ENCODE assay signal across 8 cellular contexts in genomic region chr19:12965017-12965811, GRCh38. TPM values are rescaled to one million over a fixed set of nuclear protein-coding genes. Genes with fewer than 3 reads are reported as not detected.
DNase-seq lines count a peak whose midpoint lies in the region; ATAC-seq, FAIRE-seq and TF ChIP-seq lines count a peak whose summit lies in the region.

No MANE protein-coding gene starts in this region.

- H3K27me3 ChIP-seq in HL-60 (ENCODE audit: insufficient read depth, poor library complexity, severe bottlenecking), result no peaks in the 10 kb centered on the region

- peaks cover 7% of the 10 kb centered on the region for H3K27me3 Mint-ChIP-seq in endothelial cell (ENCODE audit: unreplicated experiment)

- peak; percentile 78 for FAIRE-seq in GM12891 (lab: Jason Lieb, UNC)

- H3K36me3 Mint-ChIP-seq in endothelial cell (ENCODE audit: low read depth, unreplicated experiment), result peaks cover under 1% of the 10 kb centered on the region

- DNase-seq in GM12891 (ENCODE audit: insufficient read length, low spot score), result peak; percentile 84
- DNase-seq in HL-60 (ENCODE audit: low read depth in 1 of 2, low spot score in 1 of 2), result peak in 1 of 2 experiments; percentile 87
- DNase-seq in NOMO-1 (lab: John Stamatoyannopoulos, UW; ENCODE audit: unreplicated experiment in 2 of 2), result peak; percentile 55 to 73
- peak; percentile 69 to 83 (median 71) for DNase-seq in activated CD8-positive, alpha-beta memory T cell treated with anti-CD3 and anti-CD28 coated beads for 48 hours (ENCODE audit: low read depth in 2 of 3, low spot score in 2 of 3)
- DNase-seq in endothelial cell (ENCODE audit: low spot score), result peak; percentile 91
- DNase-seq in middle frontal gyrus (ENCODE audit: extremely low spot score, low spot score), result peak; percentile 40
- peak; percentile 70 to 76 for DNase-seq in stimulated activated CD8-positive, alpha-beta memory T cell treated with anti-CD3 and anti-CD28 coated beads, Interleukin-15, amount 100 ng/mL, for 48 hours (ENCODE audit: low read depth in 2 of 2)

- TF ChIP-seq POLR2A in GM12891 (IDR thresholded peaks at IDR 0.05; ENCODE audit: low read depth, low read length), result no peak

- H3K27ac Mint-ChIP-seq in endothelial cell (ENCODE audit: unreplicated experiment), result peak overlapping the region; percentile 52

- TF ChIP-seq CTCF in HL-60 (IDR thresholded peaks at IDR 0.05; ENCODE audit: insufficient read depth, low read length) (peak; percentile 77), endothelial cell (IDR thresholded peaks at IDR 0.05; ENCODE audit: unreplicated experiment) (peak; percentile 94)

- no peaks in the 10 kb centered on the region for H3K9me3 Mint-ChIP-seq in endothelial cell (ENCODE audit: unreplicated experiment)

- H3K27ac ChIP-seq in HL-60 (replicated peaks), result peak overlapping the region; percentile 46

- no peak for ATAC-seq in GM18519 (IDR thresholded peaks at IDR 0.05; ENCODE audit: low FRiP score, unreplicated experiment)

- H3K4me1 Mint-ChIP-seq in endothelial cell (ENCODE audit: unreplicated experiment), result peaks cover 3% of the 10 kb centered on the region

- peak overlapping the region; percentile 88 for H3K4me3 Mint-ChIP-seq in endothelial cell (ENCODE audit: unreplicated experiment)

- H3K4me3 ChIP-seq in HL-60 (replicated peaks; ENCODE audit: insufficient read depth, low read length), result peak overlapping the region; percentile 35

TF ChIP-seq in GM12891, 5 proteins besides CTCF, POLR2A, EP300 and RAD21:
- TF ChIP-seq SPI1 (IDR thresholded peaks at IDR 0.05; ENCODE audit: low read depth, low read length) (peak; percentile 35; the same call in 1 of the 2 replicates), POLR2AphosphoS5 (IDR thresholded peaks at IDR 0.05; ENCODE audit: low read depth, low read length) (no peak), POU2F2 (IDR thresholded peaks at IDR 0.05; ENCODE audit: low read depth, low read length) (0 out of 2 replicates have a peak, but pooled peaks have one; percentile 37)

RNA-seq across cellular contexts. Expression of gene DAND5, which starts 4.2 kb away (rescaled TPM):
- polyA plus RNA-seq in GM12891 (2012; ENCODE audit: low read depth, missing spikeins), result not detected
- total RNA-seq in endothelial cell (ENCODE audit: unreplicated experiment), result 0.69 TPM

RNA-seq across cellular contexts. Expression of gene GADD45GIP1, which starts 8.2 kb away (rescaled TPM):
- 38.0 TPM for polyA plus RNA-seq in GM12891 (2012; ENCODE audit: low read depth, missing spikeins)
- 20.8 TPM for total RNA-seq in endothelial cell (ENCODE audit: unreplicated experiment)

RNA-seq across cellular contexts. Expression of gene RAD23A, which starts 19.6 kb away (rescaled TPM):
- polyA plus RNA-seq in GM12891 (2012; ENCODE audit: low read depth, missing spikeins), result 108 TPM
- total RNA-seq in endothelial cell (ENCODE audit: unreplicated experiment), result 44.7 TPM

RNA-seq across cellular contexts. Expression of gene CALR, which starts 26.8 kb away (rescaled TPM):
- 578 TPM for polyA plus RNA-seq in GM12891 (2012; ENCODE audit: low read depth, missing spikeins)
- total RNA-seq in endothelial cell (ENCODE audit: unreplicated experiment), result 963 TPM

RNA-seq across cellular contexts. Expression of gene NFIX, which starts 30.1 kb away (rescaled TPM):
- 0.30 TPM for polyA plus RNA-seq in GM12891 (2012; ENCODE audit: low read depth, missing spikeins)
- total RNA-seq in endothelial cell (ENCODE audit: unreplicated experiment), result 9.9 TPM
